In the genomic region with DNA sequence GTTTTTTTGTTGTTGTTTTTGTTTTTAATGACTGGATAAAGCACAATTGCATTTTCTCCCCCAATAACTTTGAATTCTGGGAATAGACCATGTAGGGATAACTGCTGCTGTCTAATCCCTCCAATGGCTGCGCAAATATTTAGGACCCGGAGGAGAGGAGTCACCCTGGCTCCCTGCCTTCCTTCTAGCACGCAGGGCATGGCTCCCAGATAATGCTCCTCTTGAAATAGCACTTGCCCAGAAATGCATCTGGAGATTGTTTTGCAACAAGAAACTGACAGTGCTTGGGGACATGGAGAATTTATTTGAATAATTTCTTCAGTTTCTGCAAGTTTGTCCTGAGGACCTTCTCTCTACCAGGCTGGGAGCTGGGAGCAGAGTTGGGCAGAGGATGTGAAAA, we compare ENCODE assay signal across 10 cellular contexts.
DNase-seq lines count a peak whose midpoint lies in the region; ATAC-seq and TF ChIP-seq lines count a peak whose summit lies in the region.
"Had no signal": no experiment of that assay in that cellular context is flagged by ENCODE, and none has a peak within 500 bp of the region (broad histone marks: within the 10 kb centered on the region; RNA-seq: fewer than 3 reads in every experiment).

No MANE protein-coding gene starts in this region.

- ATAC-seq in GM18907 (IDR thresholded peaks at IDR 0.05; ENCODE audit: unreplicated experiment) (no peak), HG02588 (IDR thresholded peaks at IDR 0.05; ENCODE audit: unreplicated experiment) (no peak)
- ATAC-seq: activated T-cell treated with anti-CD3 and anti-CD28 coated beads, Interleukin-2, amount 50 U/mL, for 72 hours had no signal

- peaks cover 3 to 11% (median 4%) of the 10 kb centered on the region in 3 donors for H3K27me3 Mint-ChIP-seq in immature natural killer cell (ENCODE audit: low read depth in 3 of 3)

- H3K36me3 ChIP-seq in skeletal muscle tissue (ENCODE audit: control insufficient read depth in 3 of 3, insufficient read depth in 3 of 3, low read length in 3 of 3) = no peaks in the 10 kb centered on the region

- H3K9me3 Mint-ChIP-seq in immature natural killer cell = no peaks in the 10 kb centered on the region
- H3K9me3 Mint-ChIP-seq: activated T-cell treated with anti-CD3 and anti-CD28 coated beads, Interleukin-2, amount 50 U/mL, for 72 hours had no signal

- CTCF ChIA-PET in GM10248 (lab: Yijun Ruan, JAX) = interaction anchor here (1.4 kb wide), 1 partner anchor 15 kb away, joined by 4 read pairs; no protein-coding TSS in a partner anchor

- no peaks in the 10 kb centered on the region for H3K27me3 ChIP-seq in skeletal muscle tissue (ENCODE audit: control insufficient read depth in 3 of 3, insufficient read depth in 3 of 3, low read length in 3 of 3)

- H3K4me3 Mint-ChIP-seq in immature natural killer cell = no peak overlapping the region
- H3K4me3 Mint-ChIP-seq: activated T-cell treated with anti-CD3 and anti-CD28 coated beads, Interleukin-2, amount 50 U/mL, for 72 hours had no signal

- H3K4me1 Mint-ChIP-seq in immature natural killer cell = peaks cover 15 to 17% of the 10 kb centered on the region in 2 donors

- peak overlapping the region; percentile 20 to 58 (median 32) for H3K4me3 ChIP-seq in skeletal muscle tissue (ENCODE audit: low read length in 3 of 3)

- peak overlapping the region; percentile 81 for H3K27ac ChIP-seq in cingulate gyrus (ENCODE audit: low read depth, low read length)
- peak overlapping the region; percentile 97 for H3K27ac ChIP-seq in skeletal muscle tissue (ENCODE audit: low read depth, low read length)
- H3K27ac ChIP-seq: epithelial cell of prostate had no signal

- POLR2A ChIA-PET in GM10248 (lab: Yijun Ruan, JAX) = interaction anchor here (0.6 kb wide), 1 partner anchor 1659 kb away, joined by 7 read pairs; no protein-coding TSS in a partner anchor

- peak overlapping the region; percentile 63 to 84 (median 82) for H3K9ac ChIP-seq in skeletal muscle tissue (ENCODE audit: low read depth in 1 of 3, low read length in 3 of 3)

- H3K9me3 ChIP-seq in skeletal muscle tissue (ENCODE audit: control insufficient read depth in 3 of 3, low read length in 3 of 3) = no peaks in the 10 kb centered on the region

- no peak overlapping the region for H3K27ac Mint-ChIP-seq in immature natural killer cell
- H3K27ac Mint-ChIP-seq: activated T-cell treated with anti-CD3 and anti-CD28 coated beads, Interleukin-2, amount 50 U/mL, for 72 hours had no signal

- DNase-seq in GM10248 (ENCODE audit: extremely low spot score) = peak; percentile 5
- peak; percentile 44 for DNase-seq in iris pigment epithelial cell (ENCODE audit: low read depth)
- no peak for DNase-seq in effector CD8-positive, alpha-beta T cell (lab: John Stamatoyannopoulos, UW)
- no peak for DNase-seq in immature natural killer cell
- DNase-seq: activated T-cell treated with anti-CD3 and anti-CD28 coated beads, Interleukin-2, amount 50 U/mL, for 72 hours had no signal

- peaks cover 58 to 75% (median 67%) of the 10 kb centered on the region in 3 donors for H3K4me1 ChIP-seq in skeletal muscle tissue (ENCODE audit: control insufficient read depth in 3 of 3, insufficient read depth in 3 of 3, low read length in 3 of 3)

- TF ChIP-seq CTCF in GM10248 (IDR thresholded peaks at IDR 0.05; ENCODE audit: control extremely low read depth, extremely low read depth, low read depth, missing control alignments) = no peak

- H3K36me3 Mint-ChIP-seq in immature natural killer cell = peaks cover 0 to 13% (median 3%) of the 10 kb centered on the region in 3 donors

Comparison
In these comparisons a context has a peak if more than half of its experiments do, and no peak if none do; other contexts are left out.
1. DNase-seq: peak in GM10248 (single experiment) and iris pigment epithelial cell (single experiment); none in effector CD8-positive, alpha-beta T cell (single experiment) and immature natural killer cell (0 of 3).